1 cellular context compared by ENCODE assay signal in the genomic region with DNA sequence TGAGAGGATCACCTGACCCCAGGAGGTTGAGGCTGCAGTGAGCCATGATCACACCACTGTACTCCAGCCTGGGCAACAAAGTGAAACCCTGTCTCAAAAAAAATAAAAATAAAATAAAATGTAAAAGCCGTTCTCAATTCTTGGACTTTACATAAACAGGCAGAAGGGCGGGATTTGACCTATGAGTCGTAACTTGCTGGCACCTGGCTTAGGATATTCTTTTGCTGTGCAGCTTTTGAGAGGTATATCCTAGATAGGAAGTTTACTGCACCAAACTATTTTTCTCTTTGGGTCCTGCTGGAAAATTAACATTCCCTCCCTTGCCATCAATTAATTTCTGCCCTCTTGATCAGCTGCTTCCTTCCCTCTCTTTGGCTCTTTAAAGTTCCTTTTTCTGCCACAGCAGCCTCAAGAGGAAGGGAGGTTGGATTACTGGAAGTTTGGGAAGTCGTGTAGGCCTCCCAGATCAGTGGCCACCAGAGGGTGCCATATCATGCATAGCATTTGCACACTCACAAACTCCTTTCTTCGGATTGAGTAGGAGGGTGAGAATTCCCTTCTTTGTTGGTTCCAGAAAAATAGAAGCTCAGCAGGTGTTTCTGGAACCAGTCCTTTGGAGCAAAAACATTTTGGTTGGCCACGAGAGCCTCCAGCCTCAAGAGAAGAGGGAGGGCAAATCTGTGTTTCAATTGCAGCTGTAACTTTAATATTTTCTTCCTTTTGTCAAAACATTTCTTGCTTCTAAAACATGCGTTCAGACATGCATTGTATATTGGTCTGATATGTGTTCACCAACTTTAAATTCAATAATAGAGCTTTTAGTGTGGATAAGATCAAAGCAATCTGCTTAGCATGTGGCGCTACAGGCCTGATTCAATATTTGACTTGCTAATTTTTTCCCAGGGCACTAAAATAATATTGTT.
TF ChIP-seq lines count a peak whose summit lies in the region.

No MANE protein-coding gene starts in this region.

TF ChIP-seq in GM23338, 12 proteins besides CTCF, POLR2A, EP300 and RAD21 (continued from another document):
- TF ChIP-seq, protein P1, sequence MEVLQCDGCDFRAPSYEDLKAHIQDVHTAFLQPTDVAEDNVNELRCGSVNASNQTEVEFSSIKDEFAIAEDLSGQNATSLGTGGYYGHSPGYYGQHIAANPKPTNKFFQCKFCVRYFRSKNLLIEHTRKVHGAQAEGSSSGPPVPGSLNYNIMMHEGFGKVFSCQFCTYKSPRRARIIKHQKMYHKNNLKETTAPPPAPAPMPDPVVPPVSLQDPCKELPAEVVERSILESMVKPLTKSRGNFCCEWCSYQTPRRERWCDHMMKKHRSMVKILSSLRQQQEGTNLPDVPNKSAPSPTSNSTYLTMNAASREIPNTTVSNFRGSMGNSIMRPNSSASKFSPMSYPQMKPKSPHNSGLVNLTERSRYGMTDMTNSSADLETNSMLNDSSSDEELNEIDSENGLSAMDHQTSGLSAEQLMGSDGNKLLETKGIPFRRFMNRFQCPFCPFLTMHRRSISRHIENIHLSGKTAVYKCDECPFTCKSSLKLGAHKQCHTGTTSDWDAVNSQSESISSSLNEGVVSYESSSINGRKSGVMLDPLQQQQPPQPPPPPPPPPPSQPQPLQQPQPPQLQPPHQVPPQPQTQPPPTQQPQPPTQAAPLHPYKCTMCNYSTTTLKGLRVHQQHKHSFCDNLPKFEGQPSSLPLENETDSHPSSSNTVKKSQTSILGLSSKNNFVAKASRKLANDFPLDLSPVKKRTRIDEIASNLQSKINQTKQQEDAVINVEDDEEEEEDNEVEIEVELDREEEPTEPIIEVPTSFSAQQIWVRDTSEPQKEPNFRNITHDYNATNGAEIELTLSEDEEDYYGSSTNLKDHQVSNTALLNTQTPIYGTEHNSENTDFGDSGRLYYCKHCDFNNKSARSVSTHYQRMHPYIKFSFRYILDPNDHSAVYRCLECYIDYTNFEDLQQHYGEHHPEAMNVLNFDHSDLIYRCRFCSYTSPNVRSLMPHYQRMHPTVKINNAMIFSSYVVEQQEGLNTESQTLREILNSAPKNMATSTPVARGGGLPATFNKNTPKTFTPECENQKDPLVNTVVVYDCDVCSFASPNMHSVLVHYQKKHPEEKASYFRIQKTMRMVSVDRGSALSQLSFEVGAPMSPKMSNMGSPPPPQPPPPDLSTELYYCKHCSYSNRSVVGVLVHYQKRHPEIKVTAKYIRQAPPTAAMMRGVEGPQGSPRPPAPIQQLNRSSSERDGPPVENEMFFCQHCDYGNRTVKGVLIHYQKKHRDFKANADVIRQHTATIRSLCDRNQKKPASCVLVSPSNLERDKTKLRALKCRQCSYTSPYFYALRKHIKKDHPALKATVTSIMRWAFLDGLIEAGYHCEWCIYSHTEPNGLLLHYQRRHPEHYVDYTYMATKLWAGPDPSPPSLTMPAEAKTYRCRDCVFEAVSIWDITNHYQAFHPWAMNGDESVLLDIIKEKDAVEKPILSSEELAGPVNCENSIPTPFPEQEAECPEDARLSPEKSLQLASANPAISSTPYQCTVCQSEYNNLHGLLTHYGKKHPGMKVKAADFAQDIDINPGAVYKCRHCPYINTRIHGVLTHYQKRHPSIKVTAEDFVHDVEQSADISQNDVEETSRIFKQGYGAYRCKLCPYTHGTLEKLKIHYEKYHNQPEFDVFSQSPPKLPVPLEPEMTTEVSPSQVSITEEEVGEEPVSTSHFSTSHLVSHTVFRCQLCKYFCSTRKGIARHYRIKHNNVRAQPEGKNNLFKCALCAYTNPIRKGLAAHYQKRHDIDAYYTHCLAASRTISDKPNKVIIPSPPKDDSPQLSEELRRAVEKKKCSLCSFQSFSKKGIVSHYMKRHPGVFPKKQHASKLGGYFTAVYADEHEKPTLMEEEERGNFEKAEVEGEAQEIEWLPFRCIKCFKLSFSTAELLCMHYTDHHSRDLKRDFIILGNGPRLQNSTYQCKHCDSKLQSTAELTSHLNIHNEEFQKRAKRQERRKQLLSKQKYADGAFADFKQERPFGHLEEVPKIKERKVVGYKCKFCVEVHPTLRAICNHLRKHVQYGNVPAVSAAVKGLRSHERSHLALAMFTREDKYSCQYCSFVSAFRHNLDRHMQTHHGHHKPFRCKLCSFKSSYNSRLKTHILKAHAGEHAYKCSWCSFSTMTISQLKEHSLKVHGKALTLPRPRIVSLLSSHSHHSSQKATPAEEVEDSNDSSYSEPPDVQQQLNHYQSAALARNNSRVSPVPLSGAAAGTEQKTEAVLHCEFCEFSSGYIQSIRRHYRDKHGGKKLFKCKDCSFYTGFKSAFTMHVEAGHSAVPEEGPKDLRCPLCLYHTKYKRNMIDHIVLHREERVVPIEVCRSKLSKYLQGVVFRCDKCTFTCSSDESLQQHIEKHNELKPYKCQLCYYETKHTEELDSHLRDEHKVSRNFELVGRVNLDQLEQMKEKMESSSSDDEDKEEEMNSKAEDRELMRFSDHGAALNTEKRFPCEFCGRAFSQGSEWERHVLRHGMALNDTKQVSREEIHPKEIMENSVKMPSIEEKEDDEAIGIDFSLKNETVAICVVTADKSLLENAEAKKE (CRISPR knock-in tag; IDR thresholded peaks at IDR 0.05), result no peak
- TF ChIP-seq EZH2 (IDR thresholded peaks at IDR 0.05; ENCODE audit: low read depth, unreplicated experiment), result no peak
- TF ChIP-seq ZNF114 (CRISPR knock-in tag; IDR thresholded peaks at IDR 0.05), result no peak
- TF ChIP-seq JUNB (IDR thresholded peaks at IDR 0.05; ENCODE audit: unreplicated experiment), result no peak
- TF ChIP-seq STAT1 (IDR thresholded peaks at IDR 0.05; ENCODE audit: unreplicated experiment), result no peak
- no peak for TF ChIP-seq CREB1 (CRISPR knock-in tag; IDR thresholded peaks at IDR 0.05; ENCODE audit: low read depth)
- no peak for TF ChIP-seq EZH2phosphoT487 (IDR thresholded peaks at IDR 0.05; ENCODE audit: unreplicated experiment)
- TF ChIP-seq, protein P2, sequence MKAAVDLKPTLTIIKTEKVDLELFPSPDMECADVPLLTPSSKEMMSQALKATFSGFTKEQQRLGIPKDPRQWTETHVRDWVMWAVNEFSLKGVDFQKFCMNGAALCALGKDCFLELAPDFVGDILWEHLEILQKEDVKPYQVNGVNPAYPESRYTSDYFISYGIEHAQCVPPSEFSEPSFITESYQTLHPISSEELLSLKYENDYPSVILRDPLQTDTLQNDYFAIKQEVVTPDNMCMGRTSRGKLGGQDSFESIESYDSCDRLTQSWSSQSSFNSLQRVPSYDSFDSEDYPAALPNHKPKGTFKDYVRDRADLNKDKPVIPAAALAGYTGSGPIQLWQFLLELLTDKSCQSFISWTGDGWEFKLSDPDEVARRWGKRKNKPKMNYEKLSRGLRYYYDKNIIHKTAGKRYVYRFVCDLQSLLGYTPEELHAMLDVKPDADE (IDR thresholded peaks at IDR 0.05), result no peak
- TF ChIP-seq ZNF331 (CRISPR knock-in tag; IDR thresholded peaks at IDR 0.05; ENCODE audit: low read depth), result no peak
- TF ChIP-seq, protein P3, sequence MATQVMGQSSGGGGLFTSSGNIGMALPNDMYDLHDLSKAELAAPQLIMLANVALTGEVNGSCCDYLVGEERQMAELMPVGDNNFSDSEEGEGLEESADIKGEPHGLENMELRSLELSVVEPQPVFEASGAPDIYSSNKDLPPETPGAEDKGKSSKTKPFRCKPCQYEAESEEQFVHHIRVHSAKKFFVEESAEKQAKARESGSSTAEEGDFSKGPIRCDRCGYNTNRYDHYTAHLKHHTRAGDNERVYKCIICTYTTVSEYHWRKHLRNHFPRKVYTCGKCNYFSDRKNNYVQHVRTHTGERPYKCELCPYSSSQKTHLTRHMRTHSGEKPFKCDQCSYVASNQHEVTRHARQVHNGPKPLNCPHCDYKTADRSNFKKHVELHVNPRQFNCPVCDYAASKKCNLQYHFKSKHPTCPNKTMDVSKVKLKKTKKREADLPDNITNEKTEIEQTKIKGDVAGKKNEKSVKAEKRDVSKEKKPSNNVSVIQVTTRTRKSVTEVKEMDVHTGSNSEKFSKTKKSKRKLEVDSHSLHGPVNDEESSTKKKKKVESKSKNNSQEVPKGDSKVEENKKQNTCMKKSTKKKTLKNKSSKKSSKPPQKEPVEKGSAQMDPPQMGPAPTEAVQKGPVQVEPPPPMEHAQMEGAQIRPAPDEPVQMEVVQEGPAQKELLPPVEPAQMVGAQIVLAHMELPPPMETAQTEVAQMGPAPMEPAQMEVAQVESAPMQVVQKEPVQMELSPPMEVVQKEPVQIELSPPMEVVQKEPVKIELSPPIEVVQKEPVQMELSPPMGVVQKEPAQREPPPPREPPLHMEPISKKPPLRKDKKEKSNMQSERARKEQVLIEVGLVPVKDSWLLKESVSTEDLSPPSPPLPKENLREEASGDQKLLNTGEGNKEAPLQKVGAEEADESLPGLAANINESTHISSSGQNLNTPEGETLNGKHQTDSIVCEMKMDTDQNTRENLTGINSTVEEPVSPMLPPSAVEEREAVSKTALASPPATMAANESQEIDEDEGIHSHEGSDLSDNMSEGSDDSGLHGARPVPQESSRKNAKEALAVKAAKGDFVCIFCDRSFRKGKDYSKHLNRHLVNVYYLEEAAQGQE (IDR thresholded peaks at IDR 0.05; ENCODE audit: unreplicated experiment), result no peak
TF ChIP-seq in GM23338: peak in this region for 0.
